In genomic region chr7:20307901-20308300, GRCh38 we compare ENCODE assay signal across 16 cellular contexts. TPM values are rescaled to one million over a fixed set of nuclear protein-coding genes. Genes with fewer than 3 reads are reported as not detected.
DNase-seq lines count a peak whose midpoint lies in the region; ATAC-seq and TF ChIP-seq lines count a peak whose summit lies in the region.
"Had no signal": no experiment of that assay in that cellular context is flagged by ENCODE, and none has a peak within 500 bp of the region (broad histone marks: within the 10 kb centered on the region; RNA-seq: fewer than 3 reads in every experiment).

No MANE protein-coding gene starts in this region.

- H3K9ac ChIP-seq in HUES48 (ENCODE audit: low read depth, low read length), result no peak overlapping the region

- DNase-seq in NCI-H446 treated with DMSO at 0.1 percent for 48 hours (lab: John Stamatoyannopoulos, UW) (peak; percentile 20), fibroblast of the aortic adventitia (ENCODE audit: low read depth) (peak; percentile 66), osteoblast (ENCODE audit: insufficient read length, low spot score, missing footprints) (no peak), foreskin melanocyte (no peak), NAMALWA (ENCODE audit: low spot score) (no peak)
- DNase-seq in natural killer cell treated with Interleukin-12 subunit alpha and Interleukin-12 subunit beta and Interleukin-15 and Interleukin-18, amount 100 ng/mL, for 72 hours (ENCODE audit: low spot score), result no peak
- DNase-seq: activated T-cell treated with anti-CD3 and anti-CD28 coated beads, Interleukin-2, amount 50 U/mL, for 1 hour; colonic mucosa; islet precursor cell; Karpas-422; natural killer cell had no signal

- TF ChIP-seq CTCF in fibroblast of the aortic adventitia (IDR thresholded peaks at IDR 0.05; ENCODE audit: insufficient read depth, low read length), result no peak
- no peak for TF ChIP-seq CTCF in osteoblast (IDR thresholded peaks at IDR 0.05; ENCODE audit: extremely low read depth, low read depth, low read length)

- no peaks in the 10 kb centered on the region for H3K36me3 Mint-ChIP-seq in natural killer cell treated with Interleukin-12 subunit alpha and Interleukin-12 subunit beta and Interleukin-15 and Interleukin-18, amount 100 ng/mL, for 72 hours
- H3K36me3 Mint-ChIP-seq: natural killer cell had no signal

- H3K27me3 ChIP-seq in HUES48 (ENCODE audit: control insufficient read depth, insufficient read depth, low read length) (no peaks in the 10 kb centered on the region), osteoblast (ENCODE audit: insufficient read depth, low read length) (no peaks in the 10 kb centered on the region)
- H3K27me3 ChIP-seq: colonic mucosa had no signal

- H3K4me3 ChIP-seq in HUES48 (ENCODE audit: low read depth, low read length) (peak overlapping the region; percentile 10; the same call in 1 of the 2 replicates), fibroblast of the aortic adventitia (ENCODE audit: low read depth, low read length) (no peak overlapping the region), osteoblast (ENCODE audit: insufficient read depth, low read length) (no peak overlapping the region)
- H3K4me3 ChIP-seq: colonic mucosa, thoracic aorta had no signal

- no peaks in the 10 kb centered on the region for H3K9me3 Mint-ChIP-seq in natural killer cell treated with Interleukin-12 subunit alpha and Interleukin-12 subunit beta and Interleukin-15 and Interleukin-18, amount 100 ng/mL, for 72 hours

- H3K27me3 Mint-ChIP-seq in natural killer cell treated with Interleukin-12 subunit alpha and Interleukin-12 subunit beta and Interleukin-15 and Interleukin-18, amount 100 ng/mL, for 72 hours, result no peaks in the 10 kb centered on the region

- no peak for ATAC-seq in GM21737 (IDR thresholded peaks at IDR 0.05; ENCODE audit: unreplicated experiment)
- ATAC-seq in natural killer cell treated with Interleukin-12 subunit alpha and Interleukin-12 subunit beta and Interleukin-15 and Interleukin-18, amount 100 ng/mL, for 72 hours, result no peak
- ATAC-seq: natural killer cell had no signal

- H3K9me3 ChIP-seq in HUES48 (ENCODE audit: control insufficient read depth, insufficient read depth, low read length), result no peaks in the 10 kb centered on the region
- no peaks in the 10 kb centered on the region for H3K9me3 ChIP-seq in osteoblast (ENCODE audit: low read depth, low read length)
- H3K9me3 ChIP-seq: colonic mucosa, thoracic aorta had no signal

- H3K4me1 Mint-ChIP-seq in natural killer cell treated with Interleukin-12 subunit alpha and Interleukin-12 subunit beta and Interleukin-15 and Interleukin-18, amount 100 ng/mL, for 72 hours (ENCODE audit: low read depth in 2 of 2), result no peaks in the 10 kb centered on the region
- H3K4me1 Mint-ChIP-seq: natural killer cell had no signal

- no peak overlapping the region for H3K27ac Mint-ChIP-seq in natural killer cell treated with Interleukin-12 subunit alpha and Interleukin-12 subunit beta and Interleukin-15 and Interleukin-18, amount 100 ng/mL, for 72 hours
- H3K27ac Mint-ChIP-seq: natural killer cell had no signal

- peaks cover 29% of the 10 kb centered on the region for H3K4me1 ChIP-seq in HUES48 (ENCODE audit: control insufficient read depth, insufficient read depth, low read length)
- H3K4me1 ChIP-seq in osteoblast (ENCODE audit: insufficient read depth, low read length), result peaks cover 4% of the 10 kb centered on the region

- H3K27ac ChIP-seq in HUES48 (ENCODE audit: low read depth, low read length) (peak overlapping the region; percentile 43), osteoblast (ENCODE audit: low read depth, low read length) (no peak overlapping the region)
- H3K27ac ChIP-seq: C4-2B, colonic mucosa, thoracic aorta, VCaP had no signal

- H3K4me2 ChIP-seq in osteoblast (ENCODE audit: insufficient read depth, low read length), result no peak overlapping the region

- no peaks in the 10 kb centered on the region for H3K36me3 ChIP-seq in HUES48 (ENCODE audit: control insufficient read depth, insufficient read depth, low read length)
- H3K36me3 ChIP-seq in osteoblast (ENCODE audit: insufficient read depth, low read length), result no peaks in the 10 kb centered on the region
- H3K36me3 ChIP-seq: colonic mucosa, thoracic aorta had no signal

- no peaks in the 10 kb centered on the region for H4K20me1 ChIP-seq in osteoblast (ENCODE audit: insufficient read depth, low read length)

- H2AFZ ChIP-seq in osteoblast (ENCODE audit: low read length), result peak overlapping the region; percentile 66

- no peak overlapping the region for H3K4me3 Mint-ChIP-seq in natural killer cell treated with Interleukin-12 subunit alpha and Interleukin-12 subunit beta and Interleukin-15 and Interleukin-18, amount 100 ng/mL, for 72 hours
- H3K4me3 Mint-ChIP-seq: natural killer cell had no signal

- H3K79me2 ChIP-seq in osteoblast (ENCODE audit: insufficient read depth, low read length), result no peaks in the 10 kb centered on the region

RNA-seq across cellular contexts. Expression of gene ITGB8, which starts 22.8 kb away (rescaled TPM):
- 17.7 and 79.2 TPM in 2 replicates for total RNA-seq in fibroblast of the aortic adventitia (ENCODE audit: low replicate concordance)
- 30.9 and 35.1 TPM in 2 replicates for total RNA-seq in osteoblast
- 1 to 10 TPM in 1 of 2 donors, under 1 TPM in 1; 0.10 to 1.3 TPM for total RNA-seq in natural killer cell treated with Interleukin-12 subunit alpha and Interleukin-12 subunit beta and Interleukin-15 and Interleukin-18, amount 100 ng/mL, for 72 hours

Comparison
In these comparisons a context has a peak if more than half of its experiments do, and no peak if none do; other contexts are left out.
1. DNase-seq: peak in NCI-H446 treated with DMSO at 0.1 percent for 48 hours (single experiment) and fibroblast of the aortic adventitia (single experiment); none in osteoblast (single experiment), natural killer cell treated with Interleukin-12 subunit alpha and Interleukin-12 subunit beta and Interleukin-15 and Interleukin-18, amount 100 ng/mL, for 72 hours (single experiment), foreskin melanocyte (single experiment) and NAMALWA (single experiment).